In genomic region chr12:106855221-106855758, GRCh38 we compare ENCODE assay signal across 1 cellular context.
A peak's percentile ranks its signal among the peaks of the same experiment; 100 is the strongest.
TF ChIP-seq lines count a peak whose summit lies in the region.

No MANE protein-coding gene starts in this region.

TF ChIP-seq in HepG2, 621 proteins besides CTCF, POLR2A, EP300 and RAD21 (continued from another document and continues in another):
- TF ChIP-seq PREB (CRISPR knock-in tag; IDR thresholded peaks at IDR 0.05) (no peak), ZBTB37 (CRISPR knock-in tag; IDR thresholded peaks at IDR 0.05) (no peak), CREBL2 (CRISPR knock-in tag; IDR thresholded peaks at IDR 0.05; ENCODE audit: borderline replicate concordance) (no peak), GLI4 (CRISPR knock-in tag; IDR thresholded peaks at IDR 0.05; ENCODE audit: borderline replicate concordance) (no peak), MTERF4 (CRISPR knock-in tag; IDR thresholded peaks at IDR 0.05) (no peak), MEF2D (CRISPR knock-in tag; IDR thresholded peaks at IDR 0.05) (peak; percentile 74), DNMT3B (CRISPR knock-in tag; conservative IDR thresholded peaks at IDR 0.05) (no peak), IKZF1 (IDR thresholded peaks at IDR 0.05) (no peak), ZFYVE20 (CRISPR knock-in tag; IDR thresholded peaks at IDR 0.05; ENCODE audit: borderline replicate concordance, low read depth) (no peak), ZNF484 (CRISPR knock-in tag; IDR thresholded peaks at IDR 0.05; ENCODE audit: borderline replicate concordance, low read depth) (no peak), SNAI1 (CRISPR knock-in tag; IDR thresholded peaks at IDR 0.05; ENCODE audit: borderline replicate concordance) (no peak), TFE3 (CRISPR knock-in tag; IDR thresholded peaks at IDR 0.05) (no peak), SOX13 (IDR thresholded peaks at IDR 0.05) (0 out of 2 replicates have a peak, but pooled peaks have one; percentile 82), SOX13 (CRISPR knock-in tag; conservative IDR thresholded peaks at IDR 0.05 in 1 of 2, IDR thresholded peaks at IDR 0.05 in 1 of 2) (peak in 1 of 2 experiments; percentile 98; a peak in 2 of 4 replicates), ZMYM2 (CRISPR knock-in tag; IDR thresholded peaks at IDR 0.05) (no peak), SOX5 (CRISPR knock-in tag; IDR thresholded peaks at IDR 0.05; ENCODE audit: borderline replicate concordance) (peak; percentile 97), HDAC2 (CRISPR knock-in tag; IDR thresholded peaks at IDR 0.05) (peak; percentile 82), YEATS4 (CRISPR knock-in tag; IDR thresholded peaks at IDR 0.05; ENCODE audit: borderline replicate concordance) (peak; percentile 69), PATZ1 (CRISPR knock-in tag; IDR thresholded peaks at IDR 0.05) (0 out of 2 replicates have a peak, but pooled peaks have one; percentile 17), ETV5 (CRISPR knock-in tag; IDR thresholded peaks at IDR 0.05; ENCODE audit: borderline replicate concordance) (peak; percentile 95), AGO1 (IDR thresholded peaks at IDR 0.05; ENCODE audit: low read depth, low read length, poor library complexity, severe bottlenecking) (no peak), ZNF251 (CRISPR knock-in tag; IDR thresholded peaks at IDR 0.05) (no peak), ZFP36L1 (CRISPR knock-in tag; IDR thresholded peaks at IDR 0.05) (no peak), SCMH1 (CRISPR knock-in tag; IDR thresholded peaks at IDR 0.05; ENCODE audit: borderline replicate concordance) (no peak), CHCHD3 (CRISPR knock-in tag; IDR thresholded peaks at IDR 0.05) (no peak), PHB2 (IDR thresholded peaks at IDR 0.05; ENCODE audit: partially characterized antibody) (no peak), ZGPAT (CRISPR knock-in tag; IDR thresholded peaks at IDR 0.05) (peak; percentile 79), ZFP41 (CRISPR knock-in tag; IDR thresholded peaks at IDR 0.05; ENCODE audit: borderline replicate concordance) (no peak), ZMAT3 (CRISPR knock-in tag; conservative IDR thresholded peaks at IDR 0.05) (no peak), E2F2 (CRISPR knock-in tag; IDR thresholded peaks at IDR 0.05; ENCODE audit: borderline replicate concordance) (no peak), ESRRA (CRISPR knock-in tag; IDR thresholded peaks at IDR 0.05; ENCODE audit: low read depth) (no peak; the same call in 1 of the 2 replicates), PCBP1 (IDR thresholded peaks at IDR 0.05; ENCODE audit: borderline replicate concordance, low read depth, low read length) (no peak), ZEB1 (IDR thresholded peaks at IDR 0.05; ENCODE audit: insufficient replicate concordance, low read depth) (no peak), HOXA5 (CRISPR knock-in tag; IDR thresholded peaks at IDR 0.05) (no peak; the same call in 1 of the 2 replicates), ZNF674 (CRISPR knock-in tag; IDR thresholded peaks at IDR 0.05; ENCODE audit: low read depth) (no peak), MXI1 (IDR thresholded peaks at IDR 0.05; ENCODE audit: borderline replicate concordance, low read depth, low read length) (no peak), HMG20B (CRISPR knock-in tag; conservative IDR thresholded peaks at IDR 0.05) (peak; percentile 18; the same call in 1 of the 2 replicates), RXRB (CRISPR knock-in tag; IDR thresholded peaks at IDR 0.05; ENCODE audit: borderline replicate concordance) (peak; percentile 82; the same call in 1 of the 2 replicates), MED1 (CRISPR knock-in tag; IDR thresholded peaks at IDR 0.05) (peak; percentile 92), PAF1 (CRISPR knock-in tag; IDR thresholded peaks at IDR 0.05) (no peak), FUBP1 (CRISPR knock-in tag; IDR thresholded peaks at IDR 0.05; ENCODE audit: borderline replicate concordance) (no peak), ZNF691 (CRISPR knock-in tag; IDR thresholded peaks at IDR 0.05; ENCODE audit: borderline replicate concordance, low read depth) (no peak), NFYC (CRISPR knock-in tag; IDR thresholded peaks at IDR 0.05) (no peak), ZNF446 (CRISPR knock-in tag; IDR thresholded peaks at IDR 0.05) (no peak), TEAD3 (CRISPR knock-in tag; optimal IDR thresholded peaks at IDR 0.05; ENCODE audit: borderline replicate concordance) (peak; percentile 53), ZNF253 (CRISPR knock-in tag; IDR thresholded peaks at IDR 0.05; ENCODE audit: borderline replicate concordance) (no peak), GATAD2A (CRISPR knock-in tag; IDR thresholded peaks at IDR 0.05) (peak; percentile 94), PHF8 (CRISPR knock-in tag; IDR thresholded peaks at IDR 0.05) (peak; percentile 14; the same call in 1 of the 2 replicates), STAT5B (CRISPR knock-in tag; IDR thresholded peaks at IDR 0.05) (no peak), PBX2 (CRISPR knock-in tag; IDR thresholded peaks at IDR 0.05) (no peak), PHF21A (CRISPR knock-in tag; IDR thresholded peaks at IDR 0.05) (peak; percentile 77), ZNF10 (CRISPR knock-in tag; IDR thresholded peaks at IDR 0.05; ENCODE audit: borderline replicate concordance, low read depth) (no peak), ZNF510 (CRISPR knock-in tag; IDR thresholded peaks at IDR 0.05; ENCODE audit: low read depth) (no peak)
